Comparison of ENCODE assay signal across 8 cellular contexts in the genomic region with DNA sequence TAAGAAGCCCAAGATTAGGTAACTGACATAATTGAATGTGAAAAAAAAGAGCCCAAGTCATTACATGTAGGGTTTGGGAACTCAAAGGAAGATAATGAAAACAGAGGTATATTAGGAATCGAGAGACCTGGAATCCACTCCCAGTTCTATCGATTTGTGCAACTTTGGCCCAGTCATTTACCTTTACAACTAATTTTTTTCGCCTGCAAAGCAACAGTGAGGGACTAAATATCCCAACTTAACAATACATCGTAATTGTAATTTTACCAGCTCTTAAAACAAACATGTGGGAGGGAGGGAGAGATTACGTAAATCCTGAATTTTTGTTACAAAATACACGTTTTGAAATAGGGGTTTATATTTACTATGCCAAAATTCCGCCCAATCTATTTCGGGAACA. TPM values are rescaled to one million over a fixed set of nuclear protein-coding genes. Genes with fewer than 3 reads are reported as not detected.
DNase-seq lines count a peak whose midpoint lies in the region.

No MANE protein-coding gene starts in this region.

- H2AFZ ChIP-seq in neuronal stem cell (ENCODE audit: low read length): no peak overlapping the region

- no peak overlapping the region for H3K4me2 ChIP-seq in neuronal stem cell (ENCODE audit: insufficient read depth, low read length, poor library complexity, severe bottlenecking)

- peaks cover 49% of the 10 kb centered on the region for H3K4me1 Mint-ChIP-seq in activated T-cell treated with anti-CD3 and anti-CD28 coated beads, Interleukin-2, amount 50 U/mL, for 24 hours (ENCODE audit: low read depth)
- peaks cover 39% of the 10 kb centered on the region for H3K4me1 Mint-ChIP-seq in activated CD4-positive, alpha-beta memory T cell treated with anti-CD3 and anti-CD28 coated beads, Interleukin-2, amount 10 ng/mL, durations not matched to agents 7 days and 5 days

- H2BK5ac ChIP-seq in neuronal stem cell (ENCODE audit: low read length): no peak overlapping the region

- no peak overlapping the region for H3K18ac ChIP-seq in neuronal stem cell (ENCODE audit: low read length)

- H3K4me3 ChIP-seq in iPS-15b (ENCODE audit: low read depth, low read length) (peak overlapping the region; percentile 92), subcutaneous abdominal adipose tissue (ENCODE audit: low read depth in 1 of 5, low read length in 5 of 5) (peak overlapping the region; percentile 93 to 98 (median 97)), neuronal stem cell (ENCODE audit: low read length in 2 of 2) (peak overlapping the region in 1 of 2 donors; percentile 86)

- no peaks in the 10 kb centered on the region for H3K79me1 ChIP-seq in neuronal stem cell (ENCODE audit: low read depth, low read length)

- H3K9me3 ChIP-seq in iPS-15b (ENCODE audit: control insufficient read depth, insufficient read depth, low read length): no peaks in the 10 kb centered on the region
- H3K9me3 ChIP-seq in subcutaneous abdominal adipose tissue (ENCODE audit: control insufficient read depth in 5 of 5, low read length in 5 of 5): no peaks in the 10 kb centered on the region
- peaks cover 0 to 3% of the 10 kb centered on the region in 2 donors for H3K9me3 ChIP-seq in neuronal stem cell (replicated peaks in 1 of 2; ENCODE audit: control insufficient read depth in 2 of 2, insufficient read depth in 1 of 2, low read depth in 1 of 2, low read length in 2 of 2)

- peaks cover 44% of the 10 kb centered on the region for H3K36me3 Mint-ChIP-seq in activated T-cell treated with anti-CD3 and anti-CD28 coated beads, Interleukin-2, amount 50 U/mL, for 24 hours (ENCODE audit: low read depth)
- H3K36me3 Mint-ChIP-seq in activated CD4-positive, alpha-beta memory T cell treated with anti-CD3 and anti-CD28 coated beads, Interleukin-2, amount 10 ng/mL, durations not matched to agents 7 days and 5 days (ENCODE audit: low read depth): peaks cover 44% of the 10 kb centered on the region

- no CpG with 5 or more reads among the region's 8 CpGs for WGBS in neuronal stem cell (ENCODE audit: extremely low coverage in 2 of 2, insufficient read length in 2 of 2, insufficient replicate concordance in 1 of 2), 2 donors

- POLR2A ChIA-PET in activated CD4-positive, alpha-beta memory T cell treated with anti-CD3 and anti-CD28 coated beads, Interleukin-2, amount 10 ng/mL, durations not matched to agents 7 days and 5 days (lab: Charles Lee): interaction anchor here (1.0 to 4.2 kb wide), 3 partner anchors 16 to 1371 kb away, joined by 3 to 31 read pairs (median 4); no protein-coding TSS in a partner anchor

- peak overlapping the region; percentile 100 for H3K4me3 Mint-ChIP-seq in activated T-cell treated with anti-CD3 and anti-CD28 coated beads, Interleukin-2, amount 50 U/mL, for 24 hours
- peak overlapping the region; percentile 98 for H3K4me3 Mint-ChIP-seq in activated CD4-positive, alpha-beta memory T cell treated with anti-CD3 and anti-CD28 coated beads, Interleukin-2, amount 10 ng/mL, durations not matched to agents 7 days and 5 days

- no peak overlapping the region for H2BK120ac ChIP-seq in neuronal stem cell (ENCODE audit: low read depth, low read length)

- no peak overlapping the region for H3K14ac ChIP-seq in neuronal stem cell (ENCODE audit: low read length)

- no peak overlapping the region for H3K23ac ChIP-seq in neuronal stem cell (ENCODE audit: low read depth, low read length, poor library complexity)

- no peaks in the 10 kb centered on the region for H3K4me1 ChIP-seq in iPS-15b (ENCODE audit: control insufficient read depth, insufficient read depth, low read length)
- H3K4me1 ChIP-seq in subcutaneous abdominal adipose tissue (ENCODE audit: control insufficient read depth in 5 of 5, insufficient read depth in 5 of 5, low read length in 5 of 5): peaks cover 2 to 37% (median 26%) of the 10 kb centered on the region in 5 donors
- peaks cover 0 to 2% of the 10 kb centered on the region in 2 donors for H3K4me1 ChIP-seq in neuronal stem cell (ENCODE audit: control insufficient read depth in 2 of 2, insufficient read depth in 1 of 2, low read depth in 1 of 2, low read length in 2 of 2)

- H3K9me3 Mint-ChIP-seq in activated T-cell treated with anti-CD3 and anti-CD28 coated beads, Interleukin-2, amount 50 U/mL, for 24 hours: no peaks in the 10 kb centered on the region
- peaks cover 2% of the 10 kb centered on the region for H3K9me3 Mint-ChIP-seq in activated CD4-positive, alpha-beta memory T cell treated with anti-CD3 and anti-CD28 coated beads, Interleukin-2, amount 10 ng/mL, durations not matched to agents 7 days and 5 days

- CTCF ChIA-PET in activated CD4-positive, alpha-beta memory T cell treated with anti-CD3 and anti-CD28 coated beads, Interleukin-2, amount 10 ng/mL, durations not matched to agents 7 days and 5 days (lab: Charles Lee): interaction anchor here (0.6 kb wide), 1 partner anchor 28 kb away, joined by 4 read pairs; no protein-coding TSS in a partner anchor

- H4K8ac ChIP-seq in neuronal stem cell (ENCODE audit: low read depth, low read length): no peak overlapping the region

- peak overlapping the region; percentile 80 for H3K27ac ChIP-seq in subcutaneous abdominal adipose tissue (ENCODE audit: low read depth, low read length)
- no peak overlapping the region for H3K27ac ChIP-seq in neuronal stem cell (replicated peaks; ENCODE audit: low read length)

- H3K9ac ChIP-seq in iPS-15b (ENCODE audit: low read depth, low read length) (no peak overlapping the region), subcutaneous abdominal adipose tissue (ENCODE audit: low read length in 5 of 5) (peak overlapping the region in 3 of 5 donors; percentile 71 to 96 (median 86)), neuronal stem cell (ENCODE audit: low read depth, low read length, poor library complexity) (no peak overlapping the region)

- H4K91ac ChIP-seq in neuronal stem cell (ENCODE audit: low read depth, low read length, poor library complexity): no peak overlapping the region

- H3K27ac Mint-ChIP-seq in activated T-cell treated with anti-CD3 and anti-CD28 coated beads, Interleukin-2, amount 50 U/mL, for 24 hours: no peak overlapping the region
- peak overlapping the region; percentile 49 for H3K27ac Mint-ChIP-seq in activated CD4-positive, alpha-beta memory T cell treated with anti-CD3 and anti-CD28 coated beads, Interleukin-2, amount 10 ng/mL, durations not matched to agents 7 days and 5 days

- no peak overlapping the region for H3K4ac ChIP-seq in neuronal stem cell (ENCODE audit: low read length)

- DNase-seq in activated T-cell treated with anti-CD3 and anti-CD28 coated beads, Interleukin-2, amount 50 U/mL, for 24 hours: no peak
- no peak for DNase-seq in activated T-cell treated with anti-CD3 and anti-CD28 coated beads, Interleukin-2, amount 50 U/mL, for 1 hour
- no peak for DNase-seq in activated CD4-positive, alpha-beta memory T cell treated with anti-CD3 and anti-CD28 coated beads, Interleukin-2, amount 10 ng/mL, durations not matched to agents 7 days and 5 days
- no peak for DNase-seq in NCI-H82 (lab: John Stamatoyannopoulos, UW)
- no peak for DNase-seq in effector CD8-positive, alpha-beta T cell (lab: John Stamatoyannopoulos, UW)
- DNase-seq in neuronal stem cell (ENCODE audit: low spot score): no peak

- H3K27me3 Mint-ChIP-seq in activated T-cell treated with anti-CD3 and anti-CD28 coated beads, Interleukin-2, amount 50 U/mL, for 24 hours: peaks cover 5% of the 10 kb centered on the region
- H3K27me3 Mint-ChIP-seq in activated CD4-positive, alpha-beta memory T cell treated with anti-CD3 and anti-CD28 coated beads, Interleukin-2, amount 10 ng/mL, durations not matched to agents 7 days and 5 days: peaks cover 6% of the 10 kb centered on the region

- no peaks in the 10 kb centered on the region for H3K36me3 ChIP-seq in iPS-15b (ENCODE audit: control insufficient read depth, insufficient read depth, low read length)
- no peaks in the 10 kb centered on the region for H3K36me3 ChIP-seq in subcutaneous abdominal adipose tissue (ENCODE audit: control insufficient read depth in 5 of 5, insufficient read depth in 5 of 5, low read length in 5 of 5)
- H3K36me3 ChIP-seq in neuronal stem cell (replicated peaks in 1 of 2; ENCODE audit: control insufficient read depth in 2 of 2, insufficient read depth in 2 of 2, low read length in 2 of 2): no peaks in the 10 kb centered on the region

- no peak overlapping the region for H2BK12ac ChIP-seq in neuronal stem cell (ENCODE audit: low read length)

- H2BK15ac ChIP-seq in neuronal stem cell (ENCODE audit: low read length): no peak overlapping the region

- no peak overlapping the region for H2AK5ac ChIP-seq in neuronal stem cell (ENCODE audit: low read depth, low read length)

- H3K27me3 ChIP-seq in iPS-15b (ENCODE audit: control insufficient read depth, insufficient read depth, low read length) (peaks cover 10% of the 10 kb centered on the region), subcutaneous abdominal adipose tissue (ENCODE audit: control insufficient read depth in 5 of 5, insufficient read depth in 4 of 5, low read length in 5 of 5) (peaks cover 0 to 4% (median 0%) of the 10 kb centered on the region in 5 donors), neuronal stem cell (ENCODE audit: control insufficient read depth in 3 of 3, insufficient read depth in 3 of 3, low read depth in 1 of 3, low read length in 3 of 3) (peaks cover 0 to 3% (median 2%) of the 10 kb centered on the region in 3 experiments)

RNA-seq across cellular contexts. Expression of gene MINDY3, which starts 1.4 kb away (rescaled TPM):
- 10 to 100 TPM; 22.9 to 25.0 TPM for total RNA-seq in activated CD4-positive, alpha-beta memory T cell treated with anti-CD3 and anti-CD28 coated beads, Interleukin-2, amount 10 ng/mL, durations not matched to agents 7 days and 5 days
- polyA plus RNA-seq in neuronal stem cell (2013, experiment 1 of 2): 12.6 TPM
- 12.5 TPM for polyA plus RNA-seq in neuronal stem cell (2013, experiment 2 of 2)

Comparison
In these comparisons a context has a peak if more than half of its experiments do, and no peak if none do; other contexts are left out.
1. H3K9ac ChIP-seq: peak in subcutaneous abdominal adipose tissue (3 of 5); none in iPS-15b (single experiment) and neuronal stem cell (single experiment).